In the genomic region with DNA sequence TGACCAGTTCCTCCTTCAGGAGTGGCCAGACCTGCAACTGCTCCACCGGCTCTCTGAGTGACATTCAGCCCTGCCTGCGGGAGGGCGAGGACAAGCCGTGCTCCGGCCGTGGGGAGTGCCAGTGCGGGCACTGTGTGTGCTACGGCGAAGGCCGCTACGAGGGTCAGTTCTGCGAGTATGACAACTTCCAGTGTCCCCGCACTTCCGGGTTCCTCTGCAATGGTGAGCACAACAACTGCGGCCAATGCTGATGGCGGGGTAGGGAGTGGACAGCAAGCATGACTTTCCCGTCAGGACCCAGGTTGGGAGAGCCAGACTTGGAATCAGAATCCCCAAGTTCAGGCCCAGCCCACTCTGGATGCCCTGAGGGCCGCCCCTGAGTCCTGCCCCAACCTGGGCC, we compare ENCODE assay signal across 20 cellular contexts. TPM values are rescaled to one million over a fixed set of nuclear protein-coding genes. Genes with fewer than 3 reads are reported as not detected.
DNase-seq lines count a peak whose midpoint lies in the region; ATAC-seq and TF ChIP-seq lines count a peak whose summit lies in the region.
"Had no signal": no experiment of that assay in that cellular context is flagged by ENCODE, and none has a peak within 500 bp of the region (broad histone marks: within the 10 kb centered on the region; RNA-seq: fewer than 3 reads in every experiment).

No MANE protein-coding gene starts in this region.

- CTCF ChIA-PET in activated CD8-positive, alpha-beta memory T cell treated with anti-CD3 and anti-CD28 coated beads, Interleukin-2, amount 10 ng/mL, durations not matched to agents 7 days and 5 days (lab: Charles Lee), result interaction anchor here (4.9 kb wide), 1 partner anchor 16 kb away, joined by 33 read pairs; no protein-coding TSS in a partner anchor

- no peak overlapping the region for H3K4me2 ChIP-seq in hepatocyte
- H3K4me2 ChIP-seq: BLaER1 had no signal

- no peak overlapping the region for H2AFZ ChIP-seq in hepatocyte

- no peaks in the 10 kb centered on the region for H3K4me1 ChIP-seq in hepatocyte (ENCODE audit: insufficient read depth)

- no peaks in the 10 kb centered on the region for H3K27me3 ChIP-seq in hepatocyte
- H3K27me3 ChIP-seq: BLaER1 had no signal

- H3K27me3 Mint-ChIP-seq in activated T-helper 17 cell treated with anti-CD3 and anti-CD28 coated beads, Interleukin-2, amount 50 U/mL, for 72 hours, result peaks cover 3% of the 10 kb centered on the region
- no peaks in the 10 kb centered on the region for H3K27me3 Mint-ChIP-seq in activated CD8-positive, alpha-beta memory T cell treated with anti-CD3 and anti-CD28 coated beads, Interleukin-2, amount 10 ng/mL, durations not matched to agents 7 days and 5 days

- H3K27ac ChIP-seq in hepatocyte, result no peak overlapping the region
- H3K27ac ChIP-seq: BLaER1 had no signal

- H3K4me3 ChIP-seq in hepatocyte, result no peak overlapping the region
- H3K4me3 ChIP-seq: BLaER1, GM12878 had no signal

- no peaks in the 10 kb centered on the region for H3K36me3 Mint-ChIP-seq in activated T-helper 17 cell treated with anti-CD3 and anti-CD28 coated beads, Interleukin-2, amount 50 U/mL, for 72 hours (ENCODE audit: low read depth)
- no peaks in the 10 kb centered on the region for H3K36me3 Mint-ChIP-seq in activated CD8-positive, alpha-beta memory T cell treated with anti-CD3 and anti-CD28 coated beads, Interleukin-2, amount 10 ng/mL, durations not matched to agents 7 days and 5 days
- H3K36me3 Mint-ChIP-seq: CD8-positive, alpha-beta T cell had no signal

- peaks cover 4% of the 10 kb centered on the region for H3K4me1 Mint-ChIP-seq in activated T-helper 17 cell treated with anti-CD3 and anti-CD28 coated beads, Interleukin-2, amount 50 U/mL, for 72 hours
- H3K4me1 Mint-ChIP-seq in activated CD8-positive, alpha-beta memory T cell treated with anti-CD3 and anti-CD28 coated beads, Interleukin-2, amount 10 ng/mL, durations not matched to agents 7 days and 5 days, result peaks cover 14% of the 10 kb centered on the region

- 94% methylated on average over 18 of the region's 18 CpGs for WGBS in hepatocyte (ENCODE audit: low lambda C conversion rate, missing lambda C conversion rate)

- H3K27ac Mint-ChIP-seq in activated T-helper 17 cell treated with anti-CD3 and anti-CD28 coated beads, Interleukin-2, amount 50 U/mL, for 72 hours, result peak overlapping the region; percentile 19
- no peak overlapping the region for H3K27ac Mint-ChIP-seq in activated CD8-positive, alpha-beta memory T cell treated with anti-CD3 and anti-CD28 coated beads, Interleukin-2, amount 10 ng/mL, durations not matched to agents 7 days and 5 days
- H3K27ac Mint-ChIP-seq: CD8-positive, alpha-beta T cell had no signal

- intact Hi-C loops in Right ventricle myocardium inferior (cut with DNase I), result no loop called here
- intact Hi-C loops in cardiac septum (cut with DNase I), result no loop called here

- DNase-seq in Right ventricle myocardium inferior (ENCODE audit: missing footprints) (peak; percentile 49), cardiac septum (ENCODE audit: low spot score) (no peak), hepatocyte (ENCODE audit: low spot score) (peak; percentile 3), NCI-H2107 (lab: John Stamatoyannopoulos, UW) (no peak)
- DNase-seq in stimulated activated CD4-positive, alpha-beta T cell treated with anti-CD3 and anti-CD28 coated beads, Interleukin-4, amount 100 ng/mL, for 24 hours, result no peak
- no peak for DNase-seq in activated CD8-positive, alpha-beta memory T cell treated with anti-CD3 and anti-CD28 coated beads, Interleukin-2, amount 10 ng/mL, durations not matched to agents 7 days and 5 days
- DNase-seq: 8988T; Calu3; CD8-positive, alpha-beta T cell; DMS 273 treated with DMSO at 0.1 percent for 48 hours; DMS53; DND-41; EL; GOT3 had no signal

- H3K9me3 ChIP-seq in hepatocyte (ENCODE audit: low read depth), result no peaks in the 10 kb centered on the region
- H3K9me3 ChIP-seq: BLaER1 had no signal

- no peaks in the 10 kb centered on the region for H3K79me2 ChIP-seq in hepatocyte

- no peak for TF ChIP-seq CTCF in hepatocyte (IDR thresholded peaks at IDR 0.05; ENCODE audit: poor library complexity)

- no peaks in the 10 kb centered on the region for H3K9me2 ChIP-seq in hepatocyte (replicated peaks; ENCODE audit: insufficient read depth)

- ATAC-seq in Right ventricle myocardium inferior, result no peak
- no peak for ATAC-seq in activated T-helper 17 cell treated with anti-CD3 and anti-CD28 coated beads, Interleukin-2, amount 50 U/mL, for 72 hours (replicated peaks)
- ATAC-seq in activated CD8-positive, alpha-beta memory T cell treated with anti-CD3 and anti-CD28 coated beads, Interleukin-2, amount 10 ng/mL, durations not matched to agents 7 days and 5 days, result no peak
- ATAC-seq: CD8-positive, alpha-beta T cell; GM12878; HepG2 had no signal

- H3K36me3 ChIP-seq in hepatocyte (replicated peaks; ENCODE audit: insufficient read depth, low read depth), result no peaks in the 10 kb centered on the region
- H3K36me3 ChIP-seq: BLaER1 had no signal

- H4K20me1 ChIP-seq in hepatocyte (ENCODE audit: insufficient read depth, poor library complexity, severe bottlenecking), result no peaks in the 10 kb centered on the region
- H4K20me1 ChIP-seq: BLaER1 had no signal

- no peaks in the 10 kb centered on the region for H3K9me3 Mint-ChIP-seq in activated T-helper 17 cell treated with anti-CD3 and anti-CD28 coated beads, Interleukin-2, amount 50 U/mL, for 72 hours
- H3K9me3 Mint-ChIP-seq in activated CD8-positive, alpha-beta memory T cell treated with anti-CD3 and anti-CD28 coated beads, Interleukin-2, amount 10 ng/mL, durations not matched to agents 7 days and 5 days (ENCODE audit: low read depth), result no peaks in the 10 kb centered on the region
- H3K9me3 Mint-ChIP-seq: CD8-positive, alpha-beta T cell had no signal

- no peak overlapping the region for H3K4me3 Mint-ChIP-seq in activated T-helper 17 cell treated with anti-CD3 and anti-CD28 coated beads, Interleukin-2, amount 50 U/mL, for 72 hours
- no peak overlapping the region for H3K4me3 Mint-ChIP-seq in activated CD8-positive, alpha-beta memory T cell treated with anti-CD3 and anti-CD28 coated beads, Interleukin-2, amount 10 ng/mL, durations not matched to agents 7 days and 5 days
- H3K4me3 Mint-ChIP-seq: CD14-positive monocyte; CD8-positive, alpha-beta T cell had no signal

RNA-seq across cellular contexts. Expression of a gene that starts 12.2 kb away (rescaled TPM):
- total RNA-seq in Right ventricle myocardium inferior (7.5 TPM), cardiac septum (5.7 TPM), hepatocyte (11.5 and 15.7 TPM in 2 replicates)
- 1 to 10 TPM in 1 of 2 donors, under 1 TPM in 1; 0.54 to 1.2 TPM for total RNA-seq in activated T-helper 17 cell treated with anti-CD3 and anti-CD28 coated beads, Interleukin-2, amount 50 U/mL, for 72 hours
- 19.4 and 23.5 TPM in 2 replicates for polyA plus RNA-seq in hepatocyte
- 1 to 10 TPM; 1.0 to 1.1 TPM for total RNA-seq in activated CD8-positive, alpha-beta memory T cell treated with anti-CD3 and anti-CD28 coated beads, Interleukin-2, amount 10 ng/mL, durations not matched to agents 7 days and 5 days
- total RNA-seq: G401 had no signal

RNA-seq across cellular contexts. Expression of a gene that starts 31.5 kb away (rescaled TPM):
- total RNA-seq in Right ventricle myocardium inferior (23.8 TPM), cardiac septum (11.5 TPM), hepatocyte (63.7 and 76.4 TPM in 2 replicates)
- total RNA-seq in activated T-helper 17 cell treated with anti-CD3 and anti-CD28 coated beads, Interleukin-2, amount 50 U/mL, for 72 hours, result 10 to 100 TPM; 43.4 to 51.4 TPM
- polyA plus RNA-seq in hepatocyte, result 139 and 161 TPM in 2 replicates
- total RNA-seq in activated CD8-positive, alpha-beta memory T cell treated with anti-CD3 and anti-CD28 coated beads, Interleukin-2, amount 10 ng/mL, durations not matched to agents 7 days and 5 days, result 10 to 100 TPM; 46.1 to 53.7 TPM

RNA-seq across cellular contexts. Expression of a gene that starts 51.1 kb away (rescaled TPM):
- total RNA-seq in Right ventricle myocardium inferior (16.0 TPM), cardiac septum (16.8 TPM), hepatocyte (26.7 and 30.9 TPM in 2 replicates)
- 10 to 100 TPM; 19.0 to 22.1 TPM for total RNA-seq in activated T-helper 17 cell treated with anti-CD3 and anti-CD28 coated beads, Interleukin-2, amount 50 U/mL, for 72 hours
- 22.3 and 28.2 TPM in 2 replicates for polyA plus RNA-seq in hepatocyte
- total RNA-seq in activated CD8-positive, alpha-beta memory T cell treated with anti-CD3 and anti-CD28 coated beads, Interleukin-2, amount 10 ng/mL, durations not matched to agents 7 days and 5 days, result 10 to 100 TPM; 32.8 to 33.1 TPM

Comparison
In these comparisons a context has a peak if more than half of its experiments do, and no peak if none do; other contexts are left out.
1. DNase-seq: peak in Right ventricle myocardium inferior (single experiment) and hepatocyte (single experiment); none in cardiac septum (single experiment), stimulated activated CD4-positive, alpha-beta T cell treated with anti-CD3 and anti-CD28 coated beads, Interleukin-4, amount 100 ng/mL, for 24 hours (single experiment), NCI-H2107 (single experiment) and activated CD8-positive, alpha-beta memory T cell treated with anti-CD3 and anti-CD28 coated beads, Interleukin-2, amount 10 ng/mL, durations not matched to agents 7 days and 5 days (single experiment).